In genomic region chr13:100409132-100409531, GRCh38 we compare ENCODE assay signal across 1 cellular context.
TF ChIP-seq lines count a peak whose summit lies in the region.

No MANE protein-coding gene starts in this region.

TF ChIP-seq in GM23338, 12 proteins besides CTCF, POLR2A, EP300 and RAD21 (continued from another document):
- TF ChIP-seq, protein P1, sequence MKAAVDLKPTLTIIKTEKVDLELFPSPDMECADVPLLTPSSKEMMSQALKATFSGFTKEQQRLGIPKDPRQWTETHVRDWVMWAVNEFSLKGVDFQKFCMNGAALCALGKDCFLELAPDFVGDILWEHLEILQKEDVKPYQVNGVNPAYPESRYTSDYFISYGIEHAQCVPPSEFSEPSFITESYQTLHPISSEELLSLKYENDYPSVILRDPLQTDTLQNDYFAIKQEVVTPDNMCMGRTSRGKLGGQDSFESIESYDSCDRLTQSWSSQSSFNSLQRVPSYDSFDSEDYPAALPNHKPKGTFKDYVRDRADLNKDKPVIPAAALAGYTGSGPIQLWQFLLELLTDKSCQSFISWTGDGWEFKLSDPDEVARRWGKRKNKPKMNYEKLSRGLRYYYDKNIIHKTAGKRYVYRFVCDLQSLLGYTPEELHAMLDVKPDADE (IDR thresholded peaks at IDR 0.05), result no peak
- no peak for TF ChIP-seq REST (IDR thresholded peaks at IDR 0.05; ENCODE audit: unreplicated experiment)
